In the genomic region with DNA sequence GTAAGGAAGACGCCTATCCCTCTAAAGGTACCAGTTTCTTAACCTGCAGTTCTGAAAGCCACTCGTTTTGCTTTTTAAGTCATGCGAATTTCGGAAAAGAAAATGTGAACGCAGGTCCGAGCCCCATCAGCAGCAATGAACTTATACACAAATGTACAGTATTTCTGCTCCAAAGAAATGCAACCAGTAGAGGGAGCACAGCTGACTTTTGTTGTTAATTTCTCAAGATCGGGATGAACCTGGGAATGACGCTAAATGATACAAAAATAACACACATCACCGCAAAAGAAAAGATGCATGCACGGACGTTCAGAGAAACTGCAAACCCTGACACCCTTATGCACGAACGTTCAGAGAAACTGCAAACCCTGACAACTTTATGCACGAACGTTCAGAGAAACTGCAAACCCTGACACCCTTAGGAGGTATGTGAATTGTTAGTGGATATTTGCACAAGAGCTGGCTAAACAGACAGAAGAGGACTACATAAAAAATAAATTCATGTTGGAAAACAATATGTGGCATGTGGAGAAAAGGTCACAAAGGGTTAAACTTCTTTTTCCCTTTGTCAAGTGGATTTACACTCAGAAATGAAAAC, we compare ENCODE assay signal across 10 cellular contexts. TPM values are rescaled to one million over a fixed set of nuclear protein-coding genes. Genes with fewer than 3 reads are reported as not detected.
DNase-seq lines count a peak whose midpoint lies in the region; ATAC-seq and TF ChIP-seq lines count a peak whose summit lies in the region.
"Had no signal": no experiment of that assay in that cellular context is flagged by ENCODE, and none has a peak within 500 bp of the region (broad histone marks: within the 10 kb centered on the region; RNA-seq: fewer than 3 reads in every experiment).

No MANE protein-coding gene starts in this region.

- ATAC-seq in GM19463 (IDR thresholded peaks at IDR 0.05; ENCODE audit: unreplicated experiment), result no peak

- H2AFZ ChIP-seq in neural cell (ENCODE audit: low read depth, low read length) (no peak overlapping the region), neuronal stem cell (ENCODE audit: low read length) (no peak overlapping the region)

- no peaks in the 10 kb centered on the region for H3K79me2 ChIP-seq in neural cell (replicated peaks; ENCODE audit: insufficient read depth, low read length)

- no peak overlapping the region for H2BK12ac ChIP-seq in neuronal stem cell (ENCODE audit: low read length)

- H3K4me3 ChIP-seq in cardiac fibroblast (replicated peaks in 1 of 2; ENCODE audit: low read depth in 2 of 2, low read length in 2 of 2) (no peak overlapping the region), neural cell (ENCODE audit: low read length) (no peak overlapping the region), neuronal stem cell (ENCODE audit: low read length in 2 of 2) (no peak overlapping the region)
- H3K4me3 ChIP-seq: skin epidermis had no signal

- H4K8ac ChIP-seq in neuronal stem cell (ENCODE audit: low read depth, low read length), result no peak overlapping the region

- H3K4ac ChIP-seq in neuronal stem cell (ENCODE audit: low read length), result no peak overlapping the region

- no peak overlapping the region for H3K23ac ChIP-seq in neuronal stem cell (ENCODE audit: low read depth, low read length, poor library complexity)

- TF ChIP-seq CTCF in cardiac fibroblast (IDR thresholded peaks at IDR 0.05; ENCODE audit: low read depth, low read length), result peak; percentile 46
- TF ChIP-seq CTCF in neural cell (IDR thresholded peaks at IDR 0.05; ENCODE audit: poor library complexity, severe bottlenecking), result peak; percentile 18

- H3K36me3 ChIP-seq in neural cell (ENCODE audit: insufficient read depth, low read length) (no peaks in the 10 kb centered on the region), neuronal stem cell (replicated peaks in 1 of 2; ENCODE audit: control insufficient read depth in 2 of 2, insufficient read depth in 2 of 2, low read length in 2 of 2) (no peaks in the 10 kb centered on the region)

- no peak overlapping the region for H3K9ac ChIP-seq in neural cell (ENCODE audit: low read length)
- H3K9ac ChIP-seq in neuronal stem cell (ENCODE audit: low read depth, low read length, poor library complexity), result no peak overlapping the region

- no peak overlapping the region for H4K91ac ChIP-seq in neuronal stem cell (ENCODE audit: low read depth, low read length, poor library complexity)

- no peak overlapping the region for H2BK5ac ChIP-seq in neuronal stem cell (ENCODE audit: low read length)

- no peaks in the 10 kb centered on the region for H4K20me1 ChIP-seq in neural cell (ENCODE audit: insufficient read depth)

- H3K9me3 ChIP-seq in neural cell (ENCODE audit: low read length), result peaks cover 7% of the 10 kb centered on the region
- H3K9me3 ChIP-seq in neuronal stem cell (replicated peaks in 1 of 2; ENCODE audit: control insufficient read depth in 2 of 2, insufficient read depth in 1 of 2, low read depth in 1 of 2, low read length in 2 of 2), result peaks cover 0 to 3% of the 10 kb centered on the region in 2 donors

- H3K79me1 ChIP-seq in neuronal stem cell (ENCODE audit: low read depth, low read length), result no peaks in the 10 kb centered on the region

- H3K4me1 ChIP-seq in neuronal stem cell (ENCODE audit: control insufficient read depth in 2 of 2, insufficient read depth in 1 of 2, low read depth in 1 of 2, low read length in 2 of 2), result peaks cover 0 to 18% of the 10 kb centered on the region in 2 donors

- peak; percentile 39 for DNase-seq in ELR (ENCODE audit: low read depth)
- peak; percentile 74 for DNase-seq in NCI-H1694 (lab: John Stamatoyannopoulos, UW)
- DNase-seq in cardiac fibroblast (ENCODE audit: low read depth in 2 of 2), result peak; percentile 54 to 61
- DNase-seq in neuronal stem cell (ENCODE audit: low spot score), result no peak
- DNase-seq in NK-92 (lab: John Stamatoyannopoulos, UW; ENCODE audit: unreplicated experiment), result no peak
- no peak for DNase-seq in germinal center (ENCODE audit: low spot score)
- DNase-seq: activated naive CD8-positive, alpha-beta T cell treated with anti-CD3 and anti-CD28 coated beads, Interleukin-2, amount 10 ng/mL, durations not matched to agents 7 days and 5 days had no signal

- no peaks in the 10 kb centered on the region for H3F3A ChIP-seq in neural cell (ENCODE audit: insufficient read depth, low read length, poor library complexity, severe bottlenecking)

- H2BK120ac ChIP-seq in neuronal stem cell (ENCODE audit: low read depth, low read length), result no peak overlapping the region

- H3K4me2 ChIP-seq in neural cell (ENCODE audit: low read length) (no peak overlapping the region), neuronal stem cell (ENCODE audit: insufficient read depth, low read length, poor library complexity, severe bottlenecking) (no peak overlapping the region)

- H3K14ac ChIP-seq in neuronal stem cell (ENCODE audit: low read length), result no peak overlapping the region

- H2BK15ac ChIP-seq in neuronal stem cell (ENCODE audit: low read length), result no peak overlapping the region

- no peaks in the 10 kb centered on the region for H3K9me2 ChIP-seq in neural cell (ENCODE audit: insufficient read depth, low read length)

- H3K27ac ChIP-seq in neural cell (ENCODE audit: low read length) (no peak overlapping the region), neuronal stem cell (replicated peaks; ENCODE audit: low read length) (no peak overlapping the region)
- H3K27ac ChIP-seq: skin epidermis had no signal

- H2AK5ac ChIP-seq in neuronal stem cell (ENCODE audit: low read depth, low read length), result no peak overlapping the region

- TF ChIP-seq EP300 in neural cell (conservative IDR thresholded peaks at IDR 0.05; ENCODE audit: poor library complexity, severe bottlenecking), result no peak

- H3K18ac ChIP-seq in neuronal stem cell (ENCODE audit: low read length), result no peak overlapping the region

- no CpG with 5 or more reads among the region's 15 CpGs for WGBS in neuronal stem cell (ENCODE audit: extremely low coverage in 2 of 2, insufficient read length in 2 of 2, insufficient replicate concordance in 1 of 2), 2 donors

- H3K27me3 ChIP-seq in neural cell (ENCODE audit: insufficient read depth, low read depth, low read length) (peaks cover 14% of the 10 kb centered on the region), neuronal stem cell (ENCODE audit: control insufficient read depth in 3 of 3, insufficient read depth in 3 of 3, low read depth in 1 of 3, low read length in 3 of 3) (no peaks in the 10 kb centered on the region)

- TF ChIP-seq RAD21 in neural cell (conservative IDR thresholded peaks at IDR 0.05), result no peak

TF ChIP-seq in neural cell, 6 proteins besides CTCF, POLR2A, EP300 and RAD21:
- TF ChIP-seq EZH2 (IDR thresholded peaks at IDR 0.05; ENCODE audit: borderline replicate concordance, insufficient read depth, low read length, poor library complexity, severe bottlenecking) (no peak), SMC3 (conservative IDR thresholded peaks at IDR 0.05; ENCODE audit: poor library complexity) (no peak), MXI1 (conservative IDR thresholded peaks at IDR 0.05; ENCODE audit: poor library complexity, severe bottlenecking) (no peak), TAF1 (IDR thresholded peaks at IDR 0.05; ENCODE audit: low read depth) (no peak), POLR2AphosphoS5 (IDR thresholded peaks at IDR 0.05) (no peak)
- TF ChIP-seq, protein P1, sequence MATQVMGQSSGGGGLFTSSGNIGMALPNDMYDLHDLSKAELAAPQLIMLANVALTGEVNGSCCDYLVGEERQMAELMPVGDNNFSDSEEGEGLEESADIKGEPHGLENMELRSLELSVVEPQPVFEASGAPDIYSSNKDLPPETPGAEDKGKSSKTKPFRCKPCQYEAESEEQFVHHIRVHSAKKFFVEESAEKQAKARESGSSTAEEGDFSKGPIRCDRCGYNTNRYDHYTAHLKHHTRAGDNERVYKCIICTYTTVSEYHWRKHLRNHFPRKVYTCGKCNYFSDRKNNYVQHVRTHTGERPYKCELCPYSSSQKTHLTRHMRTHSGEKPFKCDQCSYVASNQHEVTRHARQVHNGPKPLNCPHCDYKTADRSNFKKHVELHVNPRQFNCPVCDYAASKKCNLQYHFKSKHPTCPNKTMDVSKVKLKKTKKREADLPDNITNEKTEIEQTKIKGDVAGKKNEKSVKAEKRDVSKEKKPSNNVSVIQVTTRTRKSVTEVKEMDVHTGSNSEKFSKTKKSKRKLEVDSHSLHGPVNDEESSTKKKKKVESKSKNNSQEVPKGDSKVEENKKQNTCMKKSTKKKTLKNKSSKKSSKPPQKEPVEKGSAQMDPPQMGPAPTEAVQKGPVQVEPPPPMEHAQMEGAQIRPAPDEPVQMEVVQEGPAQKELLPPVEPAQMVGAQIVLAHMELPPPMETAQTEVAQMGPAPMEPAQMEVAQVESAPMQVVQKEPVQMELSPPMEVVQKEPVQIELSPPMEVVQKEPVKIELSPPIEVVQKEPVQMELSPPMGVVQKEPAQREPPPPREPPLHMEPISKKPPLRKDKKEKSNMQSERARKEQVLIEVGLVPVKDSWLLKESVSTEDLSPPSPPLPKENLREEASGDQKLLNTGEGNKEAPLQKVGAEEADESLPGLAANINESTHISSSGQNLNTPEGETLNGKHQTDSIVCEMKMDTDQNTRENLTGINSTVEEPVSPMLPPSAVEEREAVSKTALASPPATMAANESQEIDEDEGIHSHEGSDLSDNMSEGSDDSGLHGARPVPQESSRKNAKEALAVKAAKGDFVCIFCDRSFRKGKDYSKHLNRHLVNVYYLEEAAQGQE (IDR thresholded peaks at IDR 0.05; ENCODE audit: borderline replicate concordance), result no peak

RNA-seq across cellular contexts. Expression of gene TIAM1, which starts 3.5 kb away (rescaled TPM):
- polyA plus RNA-seq in neural cell, result 13.2 and 20.1 TPM in 2 replicates
- polyA minus RNA-seq in neural cell, result 56.7 and 58.0 TPM in 2 replicates
- polyA plus RNA-seq in neuronal stem cell (2013, experiment 1 of 2), result 37.7 TPM
- polyA plus RNA-seq in neuronal stem cell (2013, experiment 2 of 2), result 35.9 TPM

Comparison
In these comparisons a context has a peak if more than half of its experiments do, and no peak if none do; other contexts are left out.
1. DNase-seq: peak in ELR (single experiment), NCI-H1694 (single experiment) and cardiac fibroblast (2 of 2); none in neuronal stem cell (single experiment), NK-92 (single experiment) and germinal center (single experiment).